ENCODE assay signal across 1 cellular context in genomic region chr10:60798031-60798430, GRCh38.
TF ChIP-seq lines count a peak whose summit lies in the region.

No MANE protein-coding gene starts in this region.

TF ChIP-seq in K562, 482 proteins besides CTCF, POLR2A, EP300 and RAD21 (continued from another document):
- TF ChIP-seq PBX2 (CRISPR knock-in tag; IDR thresholded peaks at IDR 0.05; ENCODE audit: low read depth), result no peak
- no peak for TF ChIP-seq PBX2 (tag; conservative IDR thresholded peaks at IDR 0.05; ENCODE audit: low read depth)
- no peak for TF ChIP-seq CBFA2T3 (IDR thresholded peaks at IDR 0.05)
- no peak for TF ChIP-seq PTBP1 (IDR thresholded peaks at IDR 0.05; ENCODE audit: low read depth, low read length)
- no peak for TF ChIP-seq ZNF696 (CRISPR knock-in tag; conservative IDR thresholded peaks at IDR 0.05)
- no peak for TF ChIP-seq KAT8 (IDR thresholded peaks at IDR 0.05; ENCODE audit: low read depth)
- TF ChIP-seq FOXM1 (IDR thresholded peaks at IDR 0.05; ENCODE audit: low read depth), result no peak
- no peak for TF ChIP-seq FOXM1 (CRISPR knock-in tag; IDR thresholded peaks at IDR 0.05; ENCODE audit: low read depth)
- no peak for TF ChIP-seq POLR2AphosphoS2 (IDR thresholded peaks at IDR 0.05; ENCODE audit: low read length)
- no peak for TF ChIP-seq IRF1 (CRISPR knock-in tag; IDR thresholded peaks at IDR 0.05; ENCODE audit: borderline replicate concordance)
- no peak for TF ChIP-seq CTBP1 (IDR thresholded peaks at IDR 0.05; ENCODE audit: borderline replicate concordance)
- TF ChIP-seq E2F1 (CRISPR knock-in tag; IDR thresholded peaks at IDR 0.05), result no peak
- TF ChIP-seq CC2D1A (IDR thresholded peaks at IDR 0.05), result no peak
- no peak for TF ChIP-seq RBM34 (IDR thresholded peaks at IDR 0.05; ENCODE audit: borderline replicate concordance, insufficient read depth, low read length)
- no peak for TF ChIP-seq ZNF143 (CRISPR knock-in tag; IDR thresholded peaks at IDR 0.05)
